ENCODE assay signal across 17 cellular contexts in the genomic region with DNA sequence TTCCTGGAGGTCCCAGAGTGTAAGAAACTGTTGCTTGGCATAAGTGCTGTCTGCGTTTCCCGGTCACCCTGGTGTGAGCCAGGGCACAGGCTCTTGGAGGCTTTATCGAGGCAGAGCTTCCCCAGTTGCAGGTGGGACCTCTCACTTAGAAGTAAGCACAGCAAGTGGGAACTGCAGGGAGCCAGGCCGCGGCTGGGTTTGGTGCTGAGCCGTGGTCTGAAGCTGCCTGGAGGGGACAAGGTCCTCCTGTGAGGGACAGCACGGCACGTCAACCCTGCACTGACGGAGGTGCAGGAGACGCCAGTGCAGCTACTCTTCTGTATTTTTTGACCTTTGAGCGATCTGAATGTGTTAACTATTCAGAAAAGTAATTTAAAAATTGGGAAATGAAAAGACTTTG. TPM values are rescaled to one million over a fixed set of nuclear protein-coding genes. Genes with fewer than 3 reads are reported as not detected.
A peak's percentile ranks its signal among the peaks of the same experiment; 100 is the strongest.
DNase-seq lines count a peak whose midpoint lies in the region; ATAC-seq and TF ChIP-seq lines count a peak whose summit lies in the region.
"Had no signal": no experiment of that assay in that cellular context is flagged by ENCODE, and none has a peak within 500 bp of the region (broad histone marks: within the 10 kb centered on the region; RNA-seq: fewer than 3 reads in every experiment).

No MANE protein-coding gene starts in this region.

- no peak for TF ChIP-seq CTCF in WTC11 (IDR thresholded peaks at IDR 0.05)
- no peak for TF ChIP-seq CTCF in fibroblast of lung (conservative IDR thresholded peaks at IDR 0.05 in 1 of 2, IDR thresholded peaks at IDR 0.05 in 1 of 2; ENCODE audit: low read depth in 1 of 2, low read length in 2 of 2)

- peaks cover 2% of the 10 kb centered on the region for H3K36me3 ChIP-seq in fibroblast of lung (ENCODE audit: control insufficient read depth, insufficient read depth, low read length)
- no peaks in the 10 kb centered on the region for H3K36me3 ChIP-seq in skeletal muscle satellite cell (ENCODE audit: insufficient read depth, low read length)

- H3K4me3 ChIP-seq in fibroblast of lung (replicated peaks in 1 of 4; ENCODE audit: control extremely low read depth in 1 of 4, insufficient read depth in 1 of 4, low read depth in 3 of 4, low read length in 4 of 4) (peak overlapping the region in 1 of 4 experiments; percentile 78), skeletal muscle satellite cell (ENCODE audit: low read length) (no peak overlapping the region)

- peak overlapping the region; percentile 83 for H3K4me3 Mint-ChIP-seq in activated naive CD4-positive, alpha-beta T cell treated with anti-CD3 and anti-CD28 coated beads for 36 hours
- H3K4me3 Mint-ChIP-seq in WTC11, result peak overlapping the region; percentile 38; the same call in 1 of the 2 replicates

- H4K20me1 ChIP-seq in fibroblast of lung (ENCODE audit: control insufficient read depth, extremely low read depth, insufficient read depth, low read length), result no peaks in the 10 kb centered on the region

- H3K27me3 ChIP-seq in fibroblast of lung (ENCODE audit: control insufficient read depth, insufficient read depth, low read length) (no peaks in the 10 kb centered on the region), skeletal muscle satellite cell (ENCODE audit: control insufficient read depth, insufficient read depth, low read length) (no peaks in the 10 kb centered on the region)
- H3K27me3 ChIP-seq: testis had no signal

- H3K4me2 ChIP-seq in fibroblast of lung (ENCODE audit: extremely low read depth, insufficient read depth, low read length) (peak overlapping the region; percentile 33), skeletal muscle satellite cell (ENCODE audit: low read length) (peak overlapping the region; percentile 97)
- H3K4me2 ChIP-seq: KMS-11 had no signal

- peaks cover 15% of the 10 kb centered on the region for H3K36me3 Mint-ChIP-seq in activated naive CD4-positive, alpha-beta T cell treated with anti-CD3 and anti-CD28 coated beads for 36 hours (ENCODE audit: low read depth)
- H3K36me3 Mint-ChIP-seq in WTC11, result no peaks in the 10 kb centered on the region
- H3K36me3 Mint-ChIP-seq: memory B cell had no signal

- H3K9ac ChIP-seq in fibroblast of lung (ENCODE audit: insufficient read depth, low read length) (no peak overlapping the region), skeletal muscle satellite cell (ENCODE audit: low read depth, low read length) (no peak overlapping the region)
- H3K9ac ChIP-seq: KMS-11 had no signal

- H3K4me1 Mint-ChIP-seq in activated naive CD4-positive, alpha-beta T cell treated with anti-CD3 and anti-CD28 coated beads for 36 hours (ENCODE audit: low read depth), result peaks cover 78% of the 10 kb centered on the region
- H3K4me1 Mint-ChIP-seq in WTC11, result peaks cover 24% of the 10 kb centered on the region

- no peak for DNase-seq in activated naive CD4-positive, alpha-beta T cell treated with anti-CD3 and anti-CD28 coated beads for 36 hours
- no peak for DNase-seq in activated naive CD4-positive, alpha-beta T cell treated with Interleukin-2 at 50 U/mL for 16 hours
- no peak for DNase-seq in WTC11 (ENCODE audit: low spot score)
- DNase-seq in fibroblast of lung (ENCODE audit: low read depth in 2 of 2), result no peak
- no peak for DNase-seq in stimulated activated CD4-positive, alpha-beta T cell treated with anti-CD3 and anti-CD28 coated beads, Interleukin-15, amount 100 ng/mL, for 24 hours
- no peak for DNase-seq in left lobe of liver (ENCODE audit: low spot score)
- DNase-seq: NCI-H1417 treated with DMSO at 0.1 percent for 48 hours, NCI-H345, OCI-M1, testis had no signal

- no peak overlapping the region for H3K27ac Mint-ChIP-seq in activated naive CD4-positive, alpha-beta T cell treated with anti-CD3 and anti-CD28 coated beads for 36 hours
- no peak overlapping the region for H3K27ac Mint-ChIP-seq in WTC11
- H3K27ac Mint-ChIP-seq: memory B cell had no signal

- ATAC-seq in WTC11 (no peak), HG03097 (IDR thresholded peaks at IDR 0.05; ENCODE audit: low FRiP score, unreplicated experiment) (no peak), left lobe of liver (no peak)
- ATAC-seq: HCT116, SK-N-SH treated with all-trans-retinoic acid at 6 μM for 48 hours had no signal

- H2AFZ ChIP-seq in fibroblast of lung (ENCODE audit: low read length), result no peak overlapping the region

- peaks cover 33% of the 10 kb centered on the region for H3K79me2 ChIP-seq in fibroblast of lung (ENCODE audit: control insufficient read depth, insufficient read depth, low read length)

- H3K4me1 ChIP-seq in fibroblast of lung (ENCODE audit: control insufficient read depth, extremely low read depth, insufficient read depth, low read length), result peaks cover 2% of the 10 kb centered on the region
- peaks cover 34% of the 10 kb centered on the region for H3K4me1 ChIP-seq in skeletal muscle satellite cell (ENCODE audit: control insufficient read depth, insufficient read depth, low read length)

- H3K27ac ChIP-seq in fibroblast of lung (ENCODE audit: insufficient read depth, low read length), result no peak overlapping the region
- H3K27ac ChIP-seq: KMS-11, testis, VCaP had no signal

- intact Hi-C loops in activated naive CD4-positive, alpha-beta T cell treated with anti-CD3 and anti-CD28 coated beads for 36 hours (cut with micrococcal nuclease), result no loop called here

- POLR2A ChIA-PET in WTC11 (lab: Charles Lee), result no interaction called here

- CTCF ChIA-PET in activated naive CD4-positive, alpha-beta T cell treated with anti-CD3 and anti-CD28 coated beads for 36 hours (lab: Charles Lee), result interaction anchor here (0.7 to 1.8 kb wide), 9 partner anchors 11 to 255 kb away, joined by 3 to 6 read pairs (median 3); partner anchors contain the start of gene PFKFB3
- CTCF ChIA-PET in WTC11 (lab: Charles Lee), result interaction anchor here (1.8 kb wide), 1 partner anchor 255 kb away, joined by 6 read pairs; no protein-coding TSS in a partner anchor

- H3K9me3 ChIP-seq in fibroblast of lung (ENCODE audit: control insufficient read depth, insufficient read depth, low read depth, low read length) (no peaks in the 10 kb centered on the region), skeletal muscle satellite cell (replicated peaks; ENCODE audit: low read length) (no peaks in the 10 kb centered on the region)
- H3K9me3 ChIP-seq: testis had no signal

- no peaks in the 10 kb centered on the region for H3K9me3 Mint-ChIP-seq in activated naive CD4-positive, alpha-beta T cell treated with anti-CD3 and anti-CD28 coated beads for 36 hours
- H3K9me3 Mint-ChIP-seq in WTC11, result no peaks in the 10 kb centered on the region
- H3K9me3 Mint-ChIP-seq: memory B cell had no signal

- H3K27me3 Mint-ChIP-seq in activated naive CD4-positive, alpha-beta T cell treated with anti-CD3 and anti-CD28 coated beads for 36 hours (ENCODE audit: low read depth), result no peaks in the 10 kb centered on the region
- H3K27me3 Mint-ChIP-seq in WTC11 (ENCODE audit: low read depth), result peaks cover 22% of the 10 kb centered on the region
- H3K27me3 Mint-ChIP-seq: memory B cell had no signal

TF ChIP-seq in WTC11, 78 proteins besides CTCF, POLR2A, EP300 and RAD21 (continues in another document):
- TF ChIP-seq GTF2I (CRISPR knock-in tag; conservative IDR thresholded peaks at IDR 0.05) (no peak), ARID4B (CRISPR knock-in tag; IDR thresholded peaks at IDR 0.05; ENCODE audit: borderline replicate concordance) (no peak)

RNA-seq across cellular contexts. Expression of gene PFKFB3, which starts 55.8 kb away (rescaled TPM):
- total RNA-seq in activated naive CD4-positive, alpha-beta T cell treated with anti-CD3 and anti-CD28 coated beads for 36 hours, result 10 to 100 TPM; 87.7 to 88.5 TPM
- total RNA-seq in WTC11 (2021), result 30.6 to 42.5 TPM (median 40.7 TPM) in 3 replicates
- total RNA-seq in fibroblast of lung, result 22.9 and 25.8 TPM in 2 replicates
- 14.2 and 15.5 TPM in 2 replicates for polyA plus RNA-seq in fibroblast of lung
- 21.8 and 22.1 TPM in 2 replicates for polyA plus RNA-seq in fibroblast of lung (2012)
- polyA minus RNA-seq in fibroblast of lung (ENCODE audit: low replicate concordance), result 36.3 and 37.4 TPM in 2 replicates
- total RNA-seq in skeletal muscle satellite cell (2012; rRNA removed), result 11.4 and 21.8 TPM in 2 replicates
- 39.2 TPM for total RNA-seq in left lobe of liver

RNA-seq across cellular contexts. Expression of gene RBM17, which starts 58.1 kb away (rescaled TPM):
- 100 to 1,000 TPM; 157 to 162 TPM for total RNA-seq in activated naive CD4-positive, alpha-beta T cell treated with anti-CD3 and anti-CD28 coated beads for 36 hours
- total RNA-seq in WTC11 (2021) (117 to 160 TPM (median 118 TPM) in 3 replicates), fibroblast of lung (46.1 and 56.8 TPM in 2 replicates), left lobe of liver (24.3 TPM)
- polyA plus RNA-seq in fibroblast of lung, result 28.9 and 32.5 TPM in 2 replicates
- polyA plus RNA-seq in fibroblast of lung (2012), result 67.0 and 78.2 TPM in 2 replicates
- 11.5 and 20.2 TPM in 2 replicates for polyA minus RNA-seq in fibroblast of lung (ENCODE audit: low replicate concordance)
- total RNA-seq in skeletal muscle satellite cell (2012; rRNA removed), result 20.5 and 28.6 TPM in 2 replicates
